Comparison of ENCODE assay signal across 16 cellular contexts in the genomic region with DNA sequence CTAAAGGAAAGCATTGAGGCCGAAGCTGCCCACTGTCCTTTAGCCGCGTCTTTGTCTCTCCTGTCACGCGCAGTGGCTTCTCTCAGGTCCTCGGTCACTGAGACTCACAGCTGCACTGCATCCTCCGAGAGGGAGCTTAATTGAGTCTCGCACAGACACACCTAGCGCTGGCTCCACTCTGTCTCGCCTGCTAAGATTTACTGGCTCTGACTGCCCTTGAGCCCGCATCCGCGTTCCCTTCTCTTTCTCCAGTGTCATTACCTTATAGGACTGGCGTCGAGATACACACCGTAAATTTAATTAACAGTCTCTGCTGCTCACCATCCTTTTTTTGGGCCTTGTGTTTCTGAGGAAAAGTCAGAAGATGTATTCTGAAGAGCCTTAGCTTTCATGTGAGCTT. TPM values are rescaled to one million over a fixed set of nuclear protein-coding genes. Genes with fewer than 3 reads are reported as not detected.
DNase-seq lines count a peak whose midpoint lies in the region; ATAC-seq and TF ChIP-seq lines count a peak whose summit lies in the region.
"Had no signal": no experiment of that assay in that cellular context is flagged by ENCODE, and none has a peak within 500 bp of the region (broad histone marks: within the 10 kb centered on the region; RNA-seq: fewer than 3 reads in every experiment).

No MANE protein-coding gene starts in this region.

- CTCF ChIA-PET in HEK293 (lab: Yijun Ruan, JAX) = interaction anchor here (0.6 to 14.1 kb wide), 7 partner anchors 16 to 571 kb away, joined by 3 to 217 read pairs (median 5); no protein-coding TSS in a partner anchor

- H3K36me3 Mint-ChIP-seq in T-helper 2 cell treated with Interferon-gamma antibody and Interleukin-4, amounts not matched to agents 5 μg/mL and 100 μg/mL, for 36 hours (ENCODE audit: low read depth) = peaks cover 33% of the 10 kb centered on the region
- H3K36me3 Mint-ChIP-seq in endodermal cell (ENCODE audit: low read depth) = peaks cover 46% of the 10 kb centered on the region
- peaks cover 81% of the 10 kb centered on the region for H3K36me3 Mint-ChIP-seq in activated T-helper 17 cell treated with anti-CD3 and anti-CD28 coated beads, Interleukin-2, amount 50 U/mL, for 72 hours (ENCODE audit: low read depth)

- no peak overlapping the region for H3K9ac ChIP-seq in endodermal cell (ENCODE audit: extremely low read depth, low read length, poor library complexity, severe bottlenecking)

- 95 to 96% methylated on average over 14 to 16 of the region's 16 CpGs for WGBS in endodermal cell (ENCODE audit: insufficient coverage in 1 of 2, insufficient read length in 1 of 2), 2 experiments
- 79% methylated on average over 16 of the region's 16 CpGs for WGBS in prostate gland

- peak overlapping the region; percentile 58 for H3K27ac Mint-ChIP-seq in T-helper 2 cell treated with Interferon-gamma antibody and Interleukin-4, amounts not matched to agents 5 μg/mL and 100 μg/mL, for 36 hours
- peak overlapping the region; percentile 57 for H3K27ac Mint-ChIP-seq in endodermal cell
- no peak overlapping the region for H3K27ac Mint-ChIP-seq in activated T-helper 17 cell treated with anti-CD3 and anti-CD28 coated beads, Interleukin-2, amount 50 U/mL, for 72 hours
- H3K27ac Mint-ChIP-seq: CD8-positive, alpha-beta T cell had no signal

- H3K9me3 ChIP-seq in HEK293 (ENCODE audit: control insufficient read depth, insufficient read depth, low read depth, low read length) (no peaks in the 10 kb centered on the region), endodermal cell (ENCODE audit: control insufficient read depth, low read length) (no peaks in the 10 kb centered on the region), prostate gland (no peaks in the 10 kb centered on the region)
- H3K9me3 ChIP-seq: right lobe of liver had no signal

- intact Hi-C loops in prostate gland (cut with DNase I) = loop anchor here (2.0 to 5.0 kb wide), 2 partner anchors 60 to 231 kb away; a partner anchor contains a TSS

- H3K4me1 ChIP-seq in HEK293 (ENCODE audit: control insufficient read depth, insufficient read depth, low read length) = no peaks in the 10 kb centered on the region
- H3K4me1 ChIP-seq in endodermal cell (ENCODE audit: control insufficient read depth, insufficient read depth, low read length) = no peaks in the 10 kb centered on the region
- H3K4me1 ChIP-seq in prostate gland (replicated peaks) = no peaks in the 10 kb centered on the region
- H3K4me1 ChIP-seq: right lobe of liver had no signal

- TF ChIP-seq POLR2A in prostate gland (IDR thresholded peaks at IDR 0.05) = no peak

- no peak for TF ChIP-seq CTCF in HEK293 (tag by site-specific recombination; IDR thresholded peaks at IDR 0.05)
- no peak for TF ChIP-seq CTCF in endodermal cell (conservative IDR thresholded peaks at IDR 0.05)
- no peak for TF ChIP-seq CTCF in prostate gland (IDR thresholded peaks at IDR 0.05)

- peaks cover 9 to 34% of the 10 kb centered on the region in 2 experiments for H3K36me3 ChIP-seq in HEK293 (ENCODE audit: control insufficient read depth in 2 of 2, insufficient read depth in 1 of 2, low read length in 2 of 2)
- H3K36me3 ChIP-seq in endodermal cell (ENCODE audit: control insufficient read depth, insufficient read depth, low read length) = peaks cover 67% of the 10 kb centered on the region
- peaks cover 0 to 11% of the 10 kb centered on the region in 2 donors for H3K36me3 ChIP-seq in prostate gland

- H3K27me3 ChIP-seq in endodermal cell (ENCODE audit: control insufficient read depth, insufficient read depth, low read length, poor library complexity, severe bottlenecking) = no peaks in the 10 kb centered on the region
- H3K27me3 ChIP-seq in prostate gland (replicated peaks; ENCODE audit: insufficient read depth) = no peaks in the 10 kb centered on the region
- H3K27me3 ChIP-seq: right lobe of liver had no signal

- H3K27me3 Mint-ChIP-seq in T-helper 2 cell treated with Interferon-gamma antibody and Interleukin-4, amounts not matched to agents 5 μg/mL and 100 μg/mL, for 36 hours (ENCODE audit: low read depth) = no peaks in the 10 kb centered on the region
- H3K27me3 Mint-ChIP-seq in endodermal cell (ENCODE audit: insufficient read depth) = no peaks in the 10 kb centered on the region
- no peaks in the 10 kb centered on the region for H3K27me3 Mint-ChIP-seq in activated T-helper 17 cell treated with anti-CD3 and anti-CD28 coated beads, Interleukin-2, amount 50 U/mL, for 72 hours

- no peak for ATAC-seq in activated T-helper 17 cell treated with anti-CD3 and anti-CD28 coated beads, Interleukin-2, amount 50 U/mL, for 72 hours (replicated peaks)
- no peak for ATAC-seq in HG02588 (IDR thresholded peaks at IDR 0.05; ENCODE audit: unreplicated experiment)
- ATAC-seq: CD8-positive, alpha-beta T cell; right lobe of liver had no signal

- no peaks in the 10 kb centered on the region for H3K9me3 Mint-ChIP-seq in T-helper 2 cell treated with Interferon-gamma antibody and Interleukin-4, amounts not matched to agents 5 μg/mL and 100 μg/mL, for 36 hours
- H3K9me3 Mint-ChIP-seq in endodermal cell = no peaks in the 10 kb centered on the region
- H3K9me3 Mint-ChIP-seq in activated T-helper 17 cell treated with anti-CD3 and anti-CD28 coated beads, Interleukin-2, amount 50 U/mL, for 72 hours = no peaks in the 10 kb centered on the region
- H3K9me3 Mint-ChIP-seq: CD8-positive, alpha-beta T cell had no signal

- POLR2A ChIA-PET in HEK293 (lab: Yijun Ruan, JAX) = no interaction called here

- H3K27ac ChIP-seq in HEK293 (ENCODE audit: extremely low read depth, low read depth, low read length) (no peak overlapping the region), endodermal cell (ENCODE audit: low read depth, low read length) (no peak overlapping the region), prostate gland (peak overlapping the region; percentile 51)
- H3K27ac ChIP-seq: right lobe of liver had no signal

- no peak overlapping the region for H3K4me3 Mint-ChIP-seq in T-helper 2 cell treated with Interferon-gamma antibody and Interleukin-4, amounts not matched to agents 5 μg/mL and 100 μg/mL, for 36 hours
- H3K4me3 Mint-ChIP-seq in endodermal cell = no peak overlapping the region
- H3K4me3 Mint-ChIP-seq in activated T-helper 17 cell treated with anti-CD3 and anti-CD28 coated beads, Interleukin-2, amount 50 U/mL, for 72 hours = no peak overlapping the region
- H3K4me3 Mint-ChIP-seq: CD8-positive, alpha-beta T cell had no signal

- peaks cover 15% of the 10 kb centered on the region for H3K4me1 Mint-ChIP-seq in T-helper 2 cell treated with Interferon-gamma antibody and Interleukin-4, amounts not matched to agents 5 μg/mL and 100 μg/mL, for 36 hours (ENCODE audit: low read depth)
- no peaks in the 10 kb centered on the region for H3K4me1 Mint-ChIP-seq in endodermal cell
- peaks cover 16% of the 10 kb centered on the region for H3K4me1 Mint-ChIP-seq in activated T-helper 17 cell treated with anti-CD3 and anti-CD28 coated beads, Interleukin-2, amount 50 U/mL, for 72 hours

- DNase-seq in T-helper 2 cell treated with Interferon-gamma antibody and Interleukin-4, amounts not matched to agents 5 μg/mL and 100 μg/mL, for 36 hours (ENCODE audit: low spot score) = no peak
- DNase-seq in T-helper 2 cell (no peak), endodermal cell (no peak), prostate gland (ENCODE audit: low spot score) (no peak), GM03348 (ENCODE audit: low spot score) (no peak)
- DNase-seq: activated CD4-positive, alpha-beta T cell treated with anti-CD3 and anti-CD28 coated beads, Interleukin-2, amount 50 U/mL, for 48 hours; CD8-positive, alpha-beta T cell; cerebellar nuclear complex; mesenchymal stem cell; NCI-H1930; right lobe of liver; stimulated activated CD4-positive, alpha-beta T cell treated with anti-CD3 and anti-CD28 coated beads, Interleukin-2, amount 100 ng/mL, for 24 hours; substantia nigra had no signal

- H3K4me3 ChIP-seq in HEK293 (ENCODE audit: low read depth, low read length) = no peak overlapping the region
- H3K4me3 ChIP-seq in endodermal cell (ENCODE audit: low read length) = no peak overlapping the region
- H3K4me3 ChIP-seq in prostate gland = no peak overlapping the region
- H3K4me3 ChIP-seq: right lobe of liver had no signal

TF ChIP-seq in HEK293, 187 proteins besides CTCF, POLR2A, EP300 and RAD21:
- TF ChIP-seq TRIM28 (IDR thresholded peaks at IDR 0.05; ENCODE audit: borderline replicate concordance, low read length) = 0 out of 2 replicates have a peak, but pooled peaks have one; percentile 27
- no peak for TF ChIP-seq ZNF248 (tag by site-specific recombination; IDR thresholded peaks at IDR 0.05)

RNA-seq across cellular contexts. Expression of a gene that starts 58.1 kb away (rescaled TPM):
- total RNA-seq in endodermal cell (10 to 100 TPM; 50.7 to 62.0 TPM), prostate gland (10 to 100 TPM; 36.3 to 51.5 TPM)
- 42.7 TPM for polyA plus RNA-seq in endodermal cell (2013, experiment 1 of 2)
- polyA plus RNA-seq in endodermal cell (2013, experiment 2 of 2) = 40.5 TPM
- 10 to 100 TPM; 28.1 to 32.6 TPM for total RNA-seq in activated T-helper 17 cell treated with anti-CD3 and anti-CD28 coated beads, Interleukin-2, amount 50 U/mL, for 72 hours

Comparison
In these comparisons a context has a peak if more than half of its experiments do, and no peak if none do; other contexts are left out.
1. H3K27ac ChIP-seq: peak in prostate gland (2 of 2); none in HEK293 (single experiment) and endodermal cell (single experiment).